ENCODE assay signal across 21 cellular contexts in the genomic region with DNA sequence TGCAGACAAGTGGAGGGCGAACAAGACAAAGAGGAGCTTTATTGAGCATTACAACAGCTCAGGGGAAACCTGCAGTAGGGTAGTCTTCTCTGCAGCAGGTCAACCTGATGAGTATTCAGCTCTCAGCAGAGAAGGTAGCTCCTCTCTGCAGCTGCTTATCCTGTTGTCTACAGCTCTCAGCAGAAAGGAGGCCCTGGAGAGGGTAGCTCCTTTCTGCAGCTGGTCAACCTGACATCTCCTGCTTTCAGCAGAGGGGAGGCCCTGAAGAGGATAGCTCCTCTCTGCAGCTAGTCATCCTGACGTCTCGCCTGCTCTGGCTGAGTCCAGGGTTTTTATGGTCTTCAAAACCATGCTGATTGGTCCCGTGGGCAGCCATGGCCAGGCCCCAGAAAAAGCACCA.
A peak's percentile ranks its signal among the peaks of the same experiment; 100 is the strongest.
DNase-seq lines count a peak whose midpoint lies in the region; ATAC-seq, FAIRE-seq and TF ChIP-seq lines count a peak whose summit lies in the region.
"Had no signal": no experiment of that assay in that cellular context is flagged by ENCODE, and none has a peak within 500 bp of the region (broad histone marks: within the 10 kb centered on the region; RNA-seq: fewer than 3 reads in every experiment).

No MANE protein-coding gene starts in this region.

- no peak for TF ChIP-seq POLR2A in K562 (conservative IDR thresholded peaks at IDR 0.05)

- H3K4me2 ChIP-seq in OCI-LY7 (ENCODE audit: low read length) (no peak overlapping the region), K562 (ENCODE audit: insufficient read depth, low read length) (no peak overlapping the region)

- H4K20me1 ChIP-seq in OCI-LY7 (ENCODE audit: insufficient read depth, low read length) (no peaks in the 10 kb centered on the region), K562 (replicated peaks; ENCODE audit: control insufficient read depth, insufficient read depth, low read length) (no peaks in the 10 kb centered on the region)

- H2AFZ ChIP-seq in OCI-LY7 (ENCODE audit: low read length) (no peak overlapping the region), K562 (ENCODE audit: low read depth, low read length) (no peak overlapping the region)

- H3K36me3 ChIP-seq in OCI-LY7 (ENCODE audit: insufficient read depth, low read length) (no peaks in the 10 kb centered on the region; the same call in 1 of the 2 replicates), K562 (ENCODE audit: control insufficient read depth, insufficient read depth, low read length) (no peaks in the 10 kb centered on the region)
- H3K36me3 ChIP-seq: BE2C, HAP-1 had no signal

- no peak overlapping the region for H3K4me3 Mint-ChIP-seq in stimulated activated effector memory CD8-positive, alpha-beta T cell treated with anti-CD3 and anti-CD28 coated beads, Interleukin-12 subunit alpha, Interleukin-12 subunit beta, amount 100 ng/mL, for 72 hours
- no peak overlapping the region for H3K4me3 Mint-ChIP-seq in immature natural killer cell
- H3K4me3 Mint-ChIP-seq: CD14-positive monocyte; CD8-positive, alpha-beta memory T cell; HFFc6 had no signal

- intact Hi-C loops in OCI-LY7 (cut with micrococcal nuclease; ENCODE audit: unreplicated experiment) (no loop called here), K562 (cut with micrococcal nuclease) (no loop called here)

- TF ChIP-seq CTCF in OCI-LY7 (conservative IDR thresholded peaks at IDR 0.05; ENCODE audit: low read length) (no peak), K562 (IDR thresholded peaks at IDR 0.05 in 2 of 3, conservative IDR thresholded peaks at IDR 0.05 in 1 of 3; ENCODE audit: insufficient read depth in 2 of 3, low read depth in 1 of 3, low read length in 3 of 3) (no peak)

- no TSS peak for BruUV-seq in OCI-LY7 (replicated peaks; lab: Mats Ljungman, UMichigan)
- no TSS peak for BruUV-seq in K562 (replicated peaks; lab: Mats Ljungman, UMichigan)

- no peaks in the 10 kb centered on the region for H3K27me3 ChIP-seq in K562 (ENCODE audit: control insufficient read depth in 2 of 2, insufficient read depth in 2 of 2, low read length in 2 of 2)
- H3K27me3 ChIP-seq: BE2C had no signal

- H3K4me3 ChIP-seq in OCI-LY7 (ENCODE audit: low read depth, low read length, poor library complexity, severe bottlenecking) (no peak overlapping the region), K562 (no peak overlapping the region)
- H3K4me3 ChIP-seq: HAP-1 had no signal

- H3K4me1 Mint-ChIP-seq in stimulated activated effector memory CD8-positive, alpha-beta T cell treated with anti-CD3 and anti-CD28 coated beads, Interleukin-12 subunit alpha, Interleukin-12 subunit beta, amount 100 ng/mL, for 72 hours, result no peaks in the 10 kb centered on the region
- no peaks in the 10 kb centered on the region for H3K4me1 Mint-ChIP-seq in immature natural killer cell
- H3K4me1 Mint-ChIP-seq: CD14-positive monocyte; CD8-positive, alpha-beta memory T cell had no signal

- H3K79me2 ChIP-seq in OCI-LY7 (ENCODE audit: insufficient read depth, low read depth, low read length) (no peaks in the 10 kb centered on the region), K562 (ENCODE audit: control insufficient read depth, insufficient read depth, low read length) (no peaks in the 10 kb centered on the region)

- H3K9me1 ChIP-seq in K562 (ENCODE audit: control insufficient read depth, insufficient read depth, low read length), result no peaks in the 10 kb centered on the region

- TF ChIP-seq EP300 in K562 (IDR thresholded peaks at IDR 0.05; ENCODE audit: low read length), result no peak

- H3K27ac ChIP-seq in OCI-LY7 (ENCODE audit: low read depth, low read length, poor library complexity, severe bottlenecking), result no peak overlapping the region
- no peak overlapping the region for H3K27ac ChIP-seq in K562 (ENCODE audit: extremely low read depth, low read depth, low read length)

- FAIRE-seq in K562 (lab: Jason Lieb, UNC), result no peak
- FAIRE-seq: A204.1, G401.6, GM12891, H1 had no signal

- H3K27me3 Mint-ChIP-seq in immature natural killer cell (ENCODE audit: low read depth in 3 of 3), result peaks cover 0 to 3% (median 0%) of the 10 kb centered on the region in 3 donors

- H3K4me1 ChIP-seq in OCI-LY7 (ENCODE audit: insufficient read depth, low read length, poor library complexity, severe bottlenecking), result no peaks in the 10 kb centered on the region
- peaks cover 5 to 30% of the 10 kb centered on the region in 2 experiments; a peak in 4 of 5 replicates for H3K4me1 ChIP-seq in K562 (replicated peaks in 1 of 2; ENCODE audit: control insufficient read depth in 2 of 2, insufficient read depth in 2 of 2, low read length in 2 of 2)
- H3K4me1 ChIP-seq: BE2C, Caco-2, HAP-1 had no signal

- H3K36me3 Mint-ChIP-seq in stimulated activated effector memory CD8-positive, alpha-beta T cell treated with anti-CD3 and anti-CD28 coated beads, Interleukin-12 subunit alpha, Interleukin-12 subunit beta, amount 100 ng/mL, for 72 hours, result no peaks in the 10 kb centered on the region
- H3K36me3 Mint-ChIP-seq in immature natural killer cell, result no peaks in the 10 kb centered on the region
- H3K36me3 Mint-ChIP-seq: CD14-positive monocyte had no signal

- peaks cover 8% of the 10 kb centered on the region for H3K9me3 Mint-ChIP-seq in stimulated activated effector memory CD8-positive, alpha-beta T cell treated with anti-CD3 and anti-CD28 coated beads, Interleukin-12 subunit alpha, Interleukin-12 subunit beta, amount 100 ng/mL, for 72 hours
- H3K9me3 Mint-ChIP-seq in immature natural killer cell, result peaks cover 0 to 7% (median 0%) of the 10 kb centered on the region in 6 donors

- peak; percentile 9 for DNase-seq in ACHN
- peak; percentile 45 for DNase-seq in OCI-LY7 (ENCODE audit: low spot score)
- DNase-seq in K562 (ENCODE audit: extremely low read depth in 1 of 4, low spot score in 3 of 4), result no peak
- DNase-seq in stimulated activated effector memory CD8-positive, alpha-beta T cell treated with anti-CD3 and anti-CD28 coated beads, Interleukin-12 subunit alpha, Interleukin-12 subunit beta, amount 100 ng/mL, for 72 hours (ENCODE audit: low spot score in 2 of 2), result no peak
- DNase-seq in immature natural killer cell, result no peak
- DNase-seq in C1 segment of cervical spinal cord (lab: John Stamatoyannopoulos, UW), result no peak
- DNase-seq: BE2C; Caco-2; CD8-positive, alpha-beta memory T cell; DMS 273 treated with DMSO at 0.1 percent for 48 hours; DMS79 treated with DMSO at 0.1 percent for 48 hours; EL; HFFc6; KBM-7 had no signal

- no peak for TF ChIP-seq RAD21 in K562 (CRISPR knock-in tag; conservative IDR thresholded peaks at IDR 0.05 in 1 of 2, IDR thresholded peaks at IDR 0.05 in 1 of 2)

- ATAC-seq in K562 (no peak), GM21526 (IDR thresholded peaks at IDR 0.05; ENCODE audit: low FRiP score, unreplicated experiment) (no peak)
- ATAC-seq in stimulated activated effector memory CD8-positive, alpha-beta T cell treated with anti-CD3 and anti-CD28 coated beads, Interleukin-12 subunit alpha, Interleukin-12 subunit beta, amount 100 ng/mL, for 72 hours, result peak; percentile 19

- WGBS in K562 (ENCODE audit: insufficient coverage, low coverage, missing lambda C conversion rate), result 59% methylated on average over 2 of the region's 4 CpGs

- CTCF ChIA-PET in OCI-LY7 (lab: Charles Lee; ENCODE audit: unreplicated experiment) (no interaction called here), K562 (lab: Yijun Ruan, JAX; ENCODE audit: low intra/inter-chr PET ratio) (no interaction called here)

- POLR2A ChIA-PET in OCI-LY7 (lab: Charles Lee) (interaction anchor here (0.6 kb wide), 1 partner anchor 270 kb away, joined by 3 read pairs; no protein-coding TSS in a partner anchor), K562 (lab: Yijun Ruan, JAX) (interaction anchor here (0.7 to 0.8 kb wide), 2 partner anchors 15 to 829 kb away, joined by 3 to 4 read pairs; no protein-coding TSS in a partner anchor)

- in situ Hi-C loops in ACHN (cut with HindIII; ENCODE audit: low pct_ligation_motif_present, low pct_unique_long_range_greater_than_20kb, low sequenced_read_pairs) (no loop called here), K562 (cut with MboI) (no loop called here)

- no peak overlapping the region for H3K9ac ChIP-seq in K562 (ENCODE audit: insufficient read depth in 1 of 2, low read depth in 2 of 2, low read length in 2 of 2)

- H3K27ac Mint-ChIP-seq in stimulated activated effector memory CD8-positive, alpha-beta T cell treated with anti-CD3 and anti-CD28 coated beads, Interleukin-12 subunit alpha, Interleukin-12 subunit beta, amount 100 ng/mL, for 72 hours, result no peak overlapping the region
- H3K27ac Mint-ChIP-seq in immature natural killer cell, result no peak overlapping the region
- H3K27ac Mint-ChIP-seq: CD8-positive, alpha-beta memory T cell; HFFc6 had no signal

- H3K9me2 ChIP-seq in OCI-LY7 (ENCODE audit: insufficient read depth, low read length), result no peaks in the 10 kb centered on the region

- H3K9me3 ChIP-seq in OCI-LY7 (ENCODE audit: low read length) (peaks cover 22% of the 10 kb centered on the region), K562 (replicated peaks; ENCODE audit: control insufficient read depth, insufficient read depth, low read depth, low read length) (peaks cover 28% of the 10 kb centered on the region)
- H3K9me3 ChIP-seq: BE2C had no signal

TF ChIP-seq in K562, 482 proteins besides CTCF, POLR2A, EP300 and RAD21 (continues in another document):
- TF ChIP-seq, protein P1, sequence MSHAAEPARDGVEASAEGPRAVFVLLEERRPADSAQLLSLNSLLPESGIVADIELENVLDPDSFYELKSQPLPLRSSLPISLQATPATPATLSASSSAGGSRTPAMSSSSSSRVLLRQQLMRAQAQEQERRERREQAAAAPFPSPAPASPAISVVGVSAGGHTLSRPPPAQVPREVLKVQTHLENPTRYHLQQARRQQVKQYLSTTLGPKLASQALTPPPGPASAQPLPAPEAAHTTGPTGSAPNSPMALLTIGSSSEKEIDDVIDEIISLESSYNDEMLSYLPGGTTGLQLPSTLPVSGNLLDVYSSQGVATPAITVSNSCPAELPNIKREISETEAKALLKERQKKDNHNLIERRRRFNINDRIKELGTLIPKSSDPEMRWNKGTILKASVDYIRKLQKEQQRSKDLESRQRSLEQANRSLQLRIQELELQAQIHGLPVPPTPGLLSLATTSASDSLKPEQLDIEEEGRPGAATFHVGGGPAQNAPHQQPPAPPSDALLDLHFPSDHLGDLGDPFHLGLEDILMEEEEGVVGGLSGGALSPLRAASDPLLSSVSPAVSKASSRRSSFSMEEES (CRISPR knock-in tag; IDR thresholded peaks at IDR 0.05), result no peak
- no peak for TF ChIP-seq GABPA (tag; conservative IDR thresholded peaks at IDR 0.05; ENCODE audit: low read depth)
- peak; percentile 86 for TF ChIP-seq CBX1 (IDR thresholded peaks at IDR 0.05; ENCODE audit: low read depth)

Comparison
In these comparisons a context has a peak if more than half of its experiments do, and no peak if none do; other contexts are left out.
1. DNase-seq: peak in ACHN (single experiment) and OCI-LY7 (single experiment); none in K562 (0 of 4), stimulated activated effector memory CD8-positive, alpha-beta T cell treated with anti-CD3 and anti-CD28 coated beads, Interleukin-12 subunit alpha, Interleukin-12 subunit beta, amount 100 ng/mL, for 72 hours (0 of 2), immature natural killer cell (0 of 3) and C1 segment of cervical spinal cord (0 of 14).